In the genomic region with DNA sequence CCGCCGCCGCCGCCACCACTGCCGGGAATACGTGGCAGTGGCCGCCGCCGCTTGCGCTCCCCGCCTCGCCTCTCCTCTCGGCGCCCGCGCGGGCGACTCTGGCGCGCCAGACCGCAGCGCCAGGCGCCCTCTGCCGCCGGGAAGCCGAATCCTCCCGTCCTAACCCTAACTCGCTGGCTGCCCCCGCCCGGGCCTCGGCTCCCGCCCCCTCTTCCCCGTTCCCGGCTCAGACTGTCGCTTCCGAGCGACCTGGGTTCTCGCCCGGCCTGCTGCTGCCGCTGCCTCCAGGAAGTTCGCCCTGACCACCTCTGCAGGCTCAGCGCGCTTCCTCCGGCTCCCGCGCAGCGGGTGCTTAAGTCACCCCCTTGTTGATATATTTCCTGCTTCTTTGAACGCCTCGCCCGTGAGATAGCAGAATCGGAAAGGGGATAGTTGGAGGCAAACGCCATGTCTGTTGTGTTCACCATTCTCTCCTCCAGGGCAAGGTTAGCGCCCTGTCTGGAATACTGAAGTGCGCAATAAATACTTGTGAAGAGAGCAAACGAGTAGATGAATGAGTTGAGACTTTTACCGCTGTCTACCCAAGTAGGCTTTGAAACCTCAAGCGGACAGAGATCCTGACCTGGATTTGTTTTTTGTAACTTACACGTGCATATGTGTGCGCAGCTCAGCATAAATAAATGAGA, we compare ENCODE assay signal across 8 cellular contexts. TPM values are rescaled to one million over a fixed set of nuclear protein-coding genes. Genes with fewer than 3 reads are reported as not detected.
DNase-seq lines count a peak whose midpoint lies in the region; ATAC-seq and TF ChIP-seq lines count a peak whose summit lies in the region.

A gene with protein sequence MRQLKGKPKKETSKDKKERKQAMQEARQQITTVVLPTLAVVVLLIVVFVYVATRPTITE (minus strand): TSS at position 100 of the 686 bp plus-strand sequence. CDS start 64,202 bp downstream, outside the sequence.

- H3K27ac Mint-ChIP-seq in activated T-cell treated with anti-CD3 and anti-CD28 coated beads, Interleukin-2, amount 50 U/mL, for 24 hours, result peak within 1 kb of the TSS; percentile 89

- no peaks in the 10 kb centered on the region for H3K36me3 Mint-ChIP-seq in activated T-cell treated with anti-CD3 and anti-CD28 coated beads, Interleukin-2, amount 50 U/mL, for 24 hours (ENCODE audit: low read depth)

- peak; percentile 65 to 83 (median 66) for TF ChIP-seq CTCF in esophagus muscularis mucosa (IDR thresholded peaks at IDR 0.05)

- no peaks in the 10 kb centered on the region for H3K36me3 ChIP-seq in esophagus muscularis mucosa
- H3K36me3 ChIP-seq in muscle layer of duodenum (ENCODE audit: control insufficient read depth in 1 of 2, insufficient read depth in 2 of 2, low read length in 2 of 2), result no peaks in the 10 kb centered on the region

- H3K4me1 Mint-ChIP-seq in activated T-cell treated with anti-CD3 and anti-CD28 coated beads, Interleukin-2, amount 50 U/mL, for 24 hours (ENCODE audit: low read depth), result peaks cover 29% of the 10 kb centered on the region

- peak within 1 kb of the TSS; percentile 68 for H3K4me3 ChIP-seq in Jurkat, Clone E6-1 (ENCODE audit: low read length)
- peak within 1 kb of the TSS; percentile 85 to 94 (median 88) for H3K4me3 ChIP-seq in esophagus muscularis mucosa
- H3K4me3 ChIP-seq in muscle layer of duodenum (ENCODE audit: low read depth in 1 of 2, low read length in 2 of 2), result peak within 1 kb of the TSS; percentile 78 to 81

- H3K27me3 Mint-ChIP-seq in activated T-cell treated with anti-CD3 and anti-CD28 coated beads, Interleukin-2, amount 50 U/mL, for 24 hours, result peaks cover 6% of the 10 kb centered on the region

- no peak for TF ChIP-seq POLR2A in esophagus muscularis mucosa (IDR thresholded peaks at IDR 0.05; ENCODE audit: low read depth)

- 8% methylated on average over 23 of the region's 59 CpGs for WGBS in esophagus muscularis mucosa

- H3K27ac ChIP-seq in esophagus muscularis mucosa (replicated peaks in 1 of 4), result peak within 1 kb of the TSS; percentile 84 to 93 (median 86)
- peak within 1 kb of the TSS; percentile 66 for H3K27ac ChIP-seq in muscle layer of duodenum (ENCODE audit: low read length)

- H3K9me3 ChIP-seq in esophagus muscularis mucosa (no peaks in the 10 kb centered on the region), muscle layer of duodenum (ENCODE audit: control insufficient read depth in 1 of 2, low read length in 2 of 2) (no peaks in the 10 kb centered on the region)

- peak; percentile 90 for DNase-seq in DMS53 treated with DMSO at 0.1 percent for 48 hours (lab: John Stamatoyannopoulos, UW; ENCODE audit: unreplicated experiment)
- DNase-seq in Jurkat, Clone E6-1 (ENCODE audit: low read depth, low spot score), result peak; percentile 68
- DNase-seq in activated T-cell treated with anti-CD3 and anti-CD28 coated beads, Interleukin-2, amount 50 U/mL, for 24 hours, result peak; percentile 82
- DNase-seq in esophagus muscularis mucosa (ENCODE audit: extremely low spot score), result no peak
- DNase-seq in stimulated activated CD8-positive, alpha-beta memory T cell treated with anti-CD3 and anti-CD28 coated beads, Interleukin-7, amount 100 ng/mL, for 48 hours (ENCODE audit: extremely low read depth in 1 of 2, low read depth in 1 of 2), result peak; percentile 52 to 61

- no peaks in the 10 kb centered on the region for H3K9me3 Mint-ChIP-seq in activated T-cell treated with anti-CD3 and anti-CD28 coated beads, Interleukin-2, amount 50 U/mL, for 24 hours

- H3K27me3 ChIP-seq in esophagus muscularis mucosa (no peaks in the 10 kb centered on the region), muscle layer of duodenum (ENCODE audit: low read depth, low read length) (no peaks in the 10 kb centered on the region)

- peaks cover 8 to 37% (median 26%) of the 10 kb centered on the region in 4 donors for H3K4me1 ChIP-seq in esophagus muscularis mucosa
- H3K4me1 ChIP-seq in muscle layer of duodenum (ENCODE audit: control insufficient read depth in 1 of 2, insufficient read depth in 2 of 2, low read length in 2 of 2), result peaks cover 5 to 12% of the 10 kb centered on the region in 2 donors

- ATAC-seq in GM21723 (IDR thresholded peaks at IDR 0.05; ENCODE audit: unreplicated experiment), result peak; percentile 86

- peak within 1 kb of the TSS; percentile 84 for H3K4me3 Mint-ChIP-seq in activated T-cell treated with anti-CD3 and anti-CD28 coated beads, Interleukin-2, amount 50 U/mL, for 24 hours

- TF ChIP-seq EP300 in esophagus muscularis mucosa (IDR thresholded peaks at IDR 0.05), result no peak

- intact Hi-C loops in esophagus muscularis mucosa (cut with DNase I), result loop anchor here (2.0 kb wide), 1 partner anchor 307 kb away; no protein-coding TSS in a partner anchor

TF ChIP-seq in PFSK-1, 5 proteins besides CTCF, POLR2A, EP300 and RAD21:
- TF ChIP-seq POLR2AphosphoS5 (IDR thresholded peaks at IDR 0.05; ENCODE audit: low read depth, low read length) (no peak), TAF1 (IDR thresholded peaks at IDR 0.05; ENCODE audit: borderline replicate concordance, insufficient read depth, low read length) (no peak), FOXP2 (optimal IDR thresholded peaks at IDR 0.05; ENCODE audit: borderline replicate concordance, extremely low read depth, extremely low read length, insufficient read depth) (peak; percentile 73)
- TF ChIP-seq, protein P1, sequence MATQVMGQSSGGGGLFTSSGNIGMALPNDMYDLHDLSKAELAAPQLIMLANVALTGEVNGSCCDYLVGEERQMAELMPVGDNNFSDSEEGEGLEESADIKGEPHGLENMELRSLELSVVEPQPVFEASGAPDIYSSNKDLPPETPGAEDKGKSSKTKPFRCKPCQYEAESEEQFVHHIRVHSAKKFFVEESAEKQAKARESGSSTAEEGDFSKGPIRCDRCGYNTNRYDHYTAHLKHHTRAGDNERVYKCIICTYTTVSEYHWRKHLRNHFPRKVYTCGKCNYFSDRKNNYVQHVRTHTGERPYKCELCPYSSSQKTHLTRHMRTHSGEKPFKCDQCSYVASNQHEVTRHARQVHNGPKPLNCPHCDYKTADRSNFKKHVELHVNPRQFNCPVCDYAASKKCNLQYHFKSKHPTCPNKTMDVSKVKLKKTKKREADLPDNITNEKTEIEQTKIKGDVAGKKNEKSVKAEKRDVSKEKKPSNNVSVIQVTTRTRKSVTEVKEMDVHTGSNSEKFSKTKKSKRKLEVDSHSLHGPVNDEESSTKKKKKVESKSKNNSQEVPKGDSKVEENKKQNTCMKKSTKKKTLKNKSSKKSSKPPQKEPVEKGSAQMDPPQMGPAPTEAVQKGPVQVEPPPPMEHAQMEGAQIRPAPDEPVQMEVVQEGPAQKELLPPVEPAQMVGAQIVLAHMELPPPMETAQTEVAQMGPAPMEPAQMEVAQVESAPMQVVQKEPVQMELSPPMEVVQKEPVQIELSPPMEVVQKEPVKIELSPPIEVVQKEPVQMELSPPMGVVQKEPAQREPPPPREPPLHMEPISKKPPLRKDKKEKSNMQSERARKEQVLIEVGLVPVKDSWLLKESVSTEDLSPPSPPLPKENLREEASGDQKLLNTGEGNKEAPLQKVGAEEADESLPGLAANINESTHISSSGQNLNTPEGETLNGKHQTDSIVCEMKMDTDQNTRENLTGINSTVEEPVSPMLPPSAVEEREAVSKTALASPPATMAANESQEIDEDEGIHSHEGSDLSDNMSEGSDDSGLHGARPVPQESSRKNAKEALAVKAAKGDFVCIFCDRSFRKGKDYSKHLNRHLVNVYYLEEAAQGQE (IDR thresholded peaks at IDR 0.05; ENCODE audit: insufficient read depth in 1 of 2, low read depth in 2 of 2, low read length in 2 of 2), result peak in 1 of 2 experiments; percentile 42; a peak in 1 of 4 replicates

RNA-seq across cellular contexts. Expression of the gene that starts here (rescaled TPM):
- polyA plus RNA-seq in Jurkat, Clone E6-1 (2012; ENCODE audit: insufficient read depth, insufficient read length), result 51.6 TPM
- 13.1 TPM for polyA plus RNA-seq in PFSK-1 (2012; ENCODE audit: insufficient read length, low read depth)
- total RNA-seq in esophagus muscularis mucosa, result 10 to 100 TPM in 2 of 4 donors, 1 to 10 TPM in 2; 6.2 to 18.6 (median 10.3) TPM
